14 cellular contexts compared by ENCODE assay signal in genomic region chr2:19073522-19073921, GRCh38.
DNase-seq lines count a peak whose midpoint lies in the region; ATAC-seq and TF ChIP-seq lines count a peak whose summit lies in the region.
"Had no signal": no experiment of that assay in that cellular context is flagged by ENCODE, and none has a peak within 500 bp of the region (broad histone marks: within the 10 kb centered on the region; RNA-seq: fewer than 3 reads in every experiment).

No MANE protein-coding gene starts in this region.

- H3K4me3 ChIP-seq in fibroblast of the aortic adventitia (ENCODE audit: low read depth, low read length) (no peak overlapping the region), skeletal muscle tissue (ENCODE audit: low read length in 3 of 3) (peak overlapping the region in 1 of 3 donors; percentile 17)
- H3K4me3 ChIP-seq: esophagus muscularis mucosa had no signal

- no peak overlapping the region for H3K9ac ChIP-seq in skeletal muscle tissue (ENCODE audit: low read depth in 1 of 3, low read length in 3 of 3)

- no peak for ATAC-seq in GM19397 (IDR thresholded peaks at IDR 0.05; ENCODE audit: unreplicated experiment)

- H3K4me1 ChIP-seq in skeletal muscle tissue (ENCODE audit: control insufficient read depth in 3 of 3, insufficient read depth in 3 of 3, low read length in 3 of 3): peaks cover 4 to 36% (median 9%) of the 10 kb centered on the region in 3 donors

- H3K36me3 ChIP-seq in skeletal muscle tissue (ENCODE audit: control insufficient read depth in 3 of 3, insufficient read depth in 3 of 3, low read length in 3 of 3): no peaks in the 10 kb centered on the region
- H3K36me3 ChIP-seq: esophagus muscularis mucosa had no signal

- TF ChIP-seq CTCF in fibroblast of the aortic adventitia (IDR thresholded peaks at IDR 0.05; ENCODE audit: insufficient read depth, low read length): no peak

- DNase-seq in NCI-H2029 (lab: John Stamatoyannopoulos, UW): peak; percentile 51
- no peak for DNase-seq in NCI-H2029 treated with DMSO at 0.1 percent for 48 hours (lab: John Stamatoyannopoulos, UW)
- DNase-seq in RPMI7951 (ENCODE audit: low read depth): peak; percentile 98
- peak; percentile 27 for DNase-seq in fibroblast of the aortic adventitia (ENCODE audit: low read depth)
- no peak for DNase-seq in NK-92 (lab: John Stamatoyannopoulos, UW; ENCODE audit: unreplicated experiment)
- DNase-seq in dermis blood vessel endothelial cell: no peak
- DNase-seq: activated naive CD4-positive, alpha-beta T cell treated with anti-CD3 and anti-CD28 coated beads, Interleukin-2, amount 50 U/mL, for 16 hours; NCI-H524; stimulated activated CD4-positive, alpha-beta T cell treated with anti-CD3 and anti-CD28 coated beads, Interleukin-2, amount 100 ng/mL, for 24 hours had no signal

- no peaks in the 10 kb centered on the region for H3K27me3 ChIP-seq in skeletal muscle tissue (ENCODE audit: control insufficient read depth in 3 of 3, insufficient read depth in 3 of 3, low read length in 3 of 3)
- H3K27me3 ChIP-seq: esophagus muscularis mucosa had no signal

- peak overlapping the region; percentile 67 for H3K27ac ChIP-seq in skeletal muscle tissue (ENCODE audit: low read depth, low read length)
- H3K27ac ChIP-seq: 22Rv1, esophagus muscularis mucosa, VCaP had no signal

- no peaks in the 10 kb centered on the region for H3K9me3 ChIP-seq in skeletal muscle tissue (ENCODE audit: control insufficient read depth in 3 of 3, low read length in 3 of 3)
- H3K9me3 ChIP-seq: esophagus muscularis mucosa had no signal

Comparison
In these comparisons a context has a peak if more than half of its experiments do, and no peak if none do; other contexts are left out.
1. DNase-seq: peak in NCI-H2029 (single experiment), RPMI7951 (single experiment) and fibroblast of the aortic adventitia (single experiment); none in NCI-H2029 treated with DMSO at 0.1 percent for 48 hours (single experiment), NK-92 (single experiment) and dermis blood vessel endothelial cell (single experiment).